Comparison of ENCODE assay signal across 17 cellular contexts in genomic region chr15:28932361-28932760, GRCh38. TPM values are rescaled to one million over a fixed set of nuclear protein-coding genes. Genes with fewer than 3 reads are reported as not detected.
DNase-seq lines count a peak whose midpoint lies in the region; ATAC-seq and TF ChIP-seq lines count a peak whose summit lies in the region.
"Had no signal": no experiment of that assay in that cellular context is flagged by ENCODE, and none has a peak within 500 bp of the region (broad histone marks: within the 10 kb centered on the region; RNA-seq: fewer than 3 reads in every experiment).

No MANE protein-coding gene starts in this region.

- 90% methylated on average over 4 of the region's 4 CpGs for WGBS in aorta, 2 donors

- no peak for TF ChIP-seq CTCF in chondrocyte (IDR thresholded peaks at IDR 0.05)

- no peak overlapping the region for H3K4me3 ChIP-seq in aorta (ENCODE audit: low read length in 2 of 2)
- H3K4me3 ChIP-seq: BLaER1, GM12878 had no signal

- no peaks in the 10 kb centered on the region for H3K27me3 Mint-ChIP-seq in activated naive CD8-positive, alpha-beta T cell
- H3K27me3 Mint-ChIP-seq in activated naive CD8-positive, alpha-beta T cell treated with anti-CD3 and anti-CD28 coated beads, Interleukin-2, amount 50 U/mL, for 24 hours = no peaks in the 10 kb centered on the region
- H3K27me3 Mint-ChIP-seq in chondrocyte (ENCODE audit: low read depth) = no peaks in the 10 kb centered on the region

- intact Hi-C loops in posterior vena cava (cut with DNase I) = no loop called here
- intact Hi-C loops in aorta (cut with DNase I) = no loop called here

- peaks cover 9% of the 10 kb centered on the region for H3K36me3 Mint-ChIP-seq in activated naive CD8-positive, alpha-beta T cell
- H3K36me3 Mint-ChIP-seq in activated naive CD8-positive, alpha-beta T cell treated with anti-CD3 and anti-CD28 coated beads, Interleukin-2, amount 50 U/mL, for 24 hours (ENCODE audit: low read depth) = peaks cover 4% of the 10 kb centered on the region
- peaks cover 5% of the 10 kb centered on the region for H3K36me3 Mint-ChIP-seq in chondrocyte (ENCODE audit: low read depth)

- H3K4me3 Mint-ChIP-seq in activated naive CD8-positive, alpha-beta T cell = no peak overlapping the region
- no peak overlapping the region for H3K4me3 Mint-ChIP-seq in activated naive CD8-positive, alpha-beta T cell treated with anti-CD3 and anti-CD28 coated beads, Interleukin-2, amount 50 U/mL, for 24 hours
- no peak overlapping the region for H3K4me3 Mint-ChIP-seq in chondrocyte (ENCODE audit: unreplicated experiment)
- H3K4me3 Mint-ChIP-seq: HFFc6 had no signal

- no peaks in the 10 kb centered on the region for H3K27me3 ChIP-seq in aorta (ENCODE audit: control insufficient read depth in 1 of 2, insufficient read depth in 2 of 2, low read length in 1 of 2)
- H3K27me3 ChIP-seq: BLaER1 had no signal

- no peaks in the 10 kb centered on the region for H3K36me3 ChIP-seq in aorta (ENCODE audit: control insufficient read depth in 1 of 2, insufficient read depth in 2 of 2, low read length in 1 of 2)

- ATAC-seq in activated naive CD8-positive, alpha-beta T cell treated with anti-CD3 and anti-CD28 coated beads, Interleukin-2, amount 50 U/mL, for 24 hours = no peak
- no peak for ATAC-seq in aorta (ENCODE audit: low FRiP score)
- ATAC-seq in HG03565 (IDR thresholded peaks at IDR 0.05; ENCODE audit: unreplicated experiment) = no peak
- ATAC-seq: GM12878 had no signal

- no peak for DNase-seq in activated naive CD8-positive, alpha-beta T cell treated with anti-CD3 and anti-CD28 coated beads, Interleukin-2, amount 50 U/mL, for 24 hours
- peak; percentile 37 for DNase-seq in chondrocyte (ENCODE audit: low spot score)
- peak; percentile 55 for DNase-seq in posterior vena cava (ENCODE audit: low spot score)
- peak; percentile 16 to 26 for DNase-seq in aorta
- DNase-seq in GM03348 (ENCODE audit: low spot score) = no peak
- DNase-seq: 8988T, AML-193, Calu3, DMS 273 treated with DMSO at 0.1 percent for 48 hours, GOT3, HCEC 1CT, HFFc6, IMR-90 had no signal

- H3K27ac ChIP-seq in aorta (ENCODE audit: low read depth in 1 of 2, low read length in 2 of 2) = no peak overlapping the region
- H3K27ac ChIP-seq: BLaER1 had no signal

- no peaks in the 10 kb centered on the region for H3K4me1 ChIP-seq in aorta (ENCODE audit: control insufficient read depth in 1 of 2, insufficient read depth in 2 of 2, low read length in 2 of 2)

- H3K4me1 Mint-ChIP-seq in activated naive CD8-positive, alpha-beta T cell (ENCODE audit: low read depth) = peaks cover 73% of the 10 kb centered on the region
- peaks cover 46% of the 10 kb centered on the region for H3K4me1 Mint-ChIP-seq in activated naive CD8-positive, alpha-beta T cell treated with anti-CD3 and anti-CD28 coated beads, Interleukin-2, amount 50 U/mL, for 24 hours
- peaks cover 2% of the 10 kb centered on the region for H3K4me1 Mint-ChIP-seq in chondrocyte (ENCODE audit: low read depth)

- no peaks in the 10 kb centered on the region for H3K9me3 Mint-ChIP-seq in activated naive CD8-positive, alpha-beta T cell (ENCODE audit: low read depth)
- no peaks in the 10 kb centered on the region for H3K9me3 Mint-ChIP-seq in activated naive CD8-positive, alpha-beta T cell treated with anti-CD3 and anti-CD28 coated beads, Interleukin-2, amount 50 U/mL, for 24 hours
- no peaks in the 10 kb centered on the region for H3K9me3 Mint-ChIP-seq in chondrocyte (ENCODE audit: low read depth)
- H3K9me3 Mint-ChIP-seq: HFFc6 had no signal

- H3K27ac Mint-ChIP-seq in activated naive CD8-positive, alpha-beta T cell = peak overlapping the region; percentile 41
- no peak overlapping the region for H3K27ac Mint-ChIP-seq in activated naive CD8-positive, alpha-beta T cell treated with anti-CD3 and anti-CD28 coated beads, Interleukin-2, amount 50 U/mL, for 24 hours
- no peak overlapping the region for H3K27ac Mint-ChIP-seq in chondrocyte (ENCODE audit: unreplicated experiment)
- H3K27ac Mint-ChIP-seq: HFFc6 had no signal

- no peaks in the 10 kb centered on the region for H3K9me3 ChIP-seq in aorta (ENCODE audit: control insufficient read depth, low read length)

RNA-seq across cellular contexts. Expression of gene APBA2, which starts 46.6 kb away (rescaled TPM):
- total RNA-seq in chondrocyte (26.4 to 30.4 TPM (median 28.7 TPM) in 3 replicates), posterior vena cava (1 to 10 TPM; 2.7 to 4.0 TPM), aorta (1 to 10 TPM; 2.0 to 2.1 TPM)
- polyA plus RNA-seq in aorta = 1 to 10 TPM in 1 of 2 donors, under 1 TPM in 1; 0.41 to 1.8 TPM
- total RNA-seq: Calu3 had no signal

Comparison
In these comparisons a context has a peak if more than half of its experiments do, and no peak if none do; other contexts are left out.
1. DNase-seq: peak in chondrocyte (single experiment), posterior vena cava (single experiment) and aorta (2 of 2); none in activated naive CD8-positive, alpha-beta T cell treated with anti-CD3 and anti-CD28 coated beads, Interleukin-2, amount 50 U/mL, for 24 hours (single experiment) and GM03348 (single experiment).